Comparison of ENCODE assay signal across 2 cellular contexts in genomic region chr10:77983384-77984341, GRCh38.
TF ChIP-seq lines count a peak whose summit lies in the region.

No MANE protein-coding gene starts in this region.

TF ChIP-seq in IMR-90, 13 proteins besides CTCF, POLR2A, EP300 and RAD21:
- TF ChIP-seq SMC3 (IDR thresholded peaks at IDR 0.05; ENCODE audit: low read depth, low read length) (no peak), MAZ (IDR thresholded peaks at IDR 0.05; ENCODE audit: borderline replicate concordance, low read depth, low read length) (no peak), MXI1 (IDR thresholded peaks at IDR 0.05; ENCODE audit: borderline replicate concordance, low read depth, low read length) (no peak), RCOR1 (IDR thresholded peaks at IDR 0.05; ENCODE audit: insufficient replicate concordance, low read length) (no peak), RFX5 (IDR thresholded peaks at IDR 0.05; ENCODE audit: low read depth, low read length) (no peak), NFE2L2 (IDR thresholded peaks at IDR 0.05; ENCODE audit: low read depth, low read length) (no peak), MAFK (IDR thresholded peaks at IDR 0.05; ENCODE audit: low read depth, low read length) (no peak), CEBPB (IDR thresholded peaks at IDR 0.05; ENCODE audit: low read depth, low read length) (no peak), ELK1 (IDR thresholded peaks at IDR 0.05; ENCODE audit: borderline replicate concordance, low read depth, low read length) (no peak), CHD1 (IDR thresholded peaks at IDR 0.05; ENCODE audit: low read depth, low read length) (no peak)
- TF ChIP-seq, protein P1, sequence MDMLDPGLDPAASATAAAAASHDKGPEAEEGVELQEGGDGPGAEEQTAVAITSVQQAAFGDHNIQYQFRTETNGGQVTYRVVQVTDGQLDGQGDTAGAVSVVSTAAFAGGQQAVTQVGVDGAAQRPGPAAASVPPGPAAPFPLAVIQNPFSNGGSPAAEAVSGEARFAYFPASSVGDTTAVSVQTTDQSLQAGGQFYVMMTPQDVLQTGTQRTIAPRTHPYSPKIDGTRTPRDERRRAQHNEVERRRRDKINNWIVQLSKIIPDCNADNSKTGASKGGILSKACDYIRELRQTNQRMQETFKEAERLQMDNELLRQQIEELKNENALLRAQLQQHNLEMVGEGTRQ (IDR thresholded peaks at IDR 0.05; ENCODE audit: low read depth, low read length) = no peak

TF ChIP-seq in K562, 482 proteins besides CTCF, POLR2A, EP300 and RAD21:
- TF ChIP-seq, protein P2, sequence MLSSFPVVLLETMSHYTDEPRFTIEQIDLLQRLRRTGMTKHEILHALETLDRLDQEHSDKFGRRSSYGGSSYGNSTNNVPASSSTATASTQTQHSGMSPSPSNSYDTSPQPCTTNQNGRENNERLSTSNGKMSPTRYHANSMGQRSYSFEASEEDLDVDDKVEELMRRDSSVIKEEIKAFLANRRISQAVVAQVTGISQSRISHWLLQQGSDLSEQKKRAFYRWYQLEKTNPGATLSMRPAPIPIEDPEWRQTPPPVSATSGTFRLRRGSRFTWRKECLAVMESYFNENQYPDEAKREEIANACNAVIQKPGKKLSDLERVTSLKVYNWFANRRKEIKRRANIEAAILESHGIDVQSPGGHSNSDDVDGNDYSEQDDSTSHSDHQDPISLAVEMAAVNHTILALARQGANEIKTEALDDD (IDR thresholded peaks at IDR 0.05) = peak; percentile 78
- TF ChIP-seq ZNF512 (tag; IDR thresholded peaks at IDR 0.05) (no peak), ZNF766 (CRISPR knock-in tag; conservative IDR thresholded peaks at IDR 0.05) (no peak), ZNF239 (CRISPR knock-in tag; IDR thresholded peaks at IDR 0.05) (no peak), SPI1 (IDR thresholded peaks at IDR 0.05; ENCODE audit: borderline replicate concordance, low read depth, low read length) (peak; percentile 63; the same call in 1 of the 2 replicates), JUNB (CRISPR knock-in tag; conservative IDR thresholded peaks at IDR 0.05) (no peak), ATF3 (IDR thresholded peaks at IDR 0.05) (peak; percentile 62; the same call in 1 of the 2 replicates), ATF3 (CRISPR knock-in tag; conservative IDR thresholded peaks at IDR 0.05) (no peak), SMARCE1 (IDR thresholded peaks at IDR 0.05) (peak; percentile 32; the same call in 1 of the 2 replicates), ESRRA (IDR thresholded peaks at IDR 0.05; ENCODE audit: borderline replicate concordance, low read depth) (no peak), EP400 (IDR thresholded peaks at IDR 0.05) (no peak), RCOR1 (IDR thresholded peaks at IDR 0.05; ENCODE audit: borderline replicate concordance in 1 of 2, low read depth in 2 of 2, low read length in 2 of 2) (peak in 1 of 2 experiments; percentile 31; a peak in 1 of 4 replicates), FOXJ3 (CRISPR knock-in tag; IDR thresholded peaks at IDR 0.05) (no peak), RBM25 (IDR thresholded peaks at IDR 0.05; ENCODE audit: low read depth, low read length, severe bottlenecking) (no peak), ETV5 (CRISPR knock-in tag; IDR thresholded peaks at IDR 0.05; ENCODE audit: low read depth) (peak; percentile 41; the same call in 1 of the 2 replicates), SMARCA4 (IDR thresholded peaks at IDR 0.05) (peak; percentile 52; the same call in 1 of the 2 replicates), BACH1 (tag; IDR thresholded peaks at IDR 0.05) (peak; percentile 46; the same call in 1 of the 2 replicates), ZKSCAN8 (CRISPR knock-in tag; IDR thresholded peaks at IDR 0.05) (0 out of 2 replicates have a peak, but pooled peaks have one; percentile 17), GABPA (tag; conservative IDR thresholded peaks at IDR 0.05; ENCODE audit: low read depth) (peak; percentile 62), ZNF584 (CRISPR knock-in tag; IDR thresholded peaks at IDR 0.05; ENCODE audit: low read depth) (peak; percentile 27; the same call in 1 of the 2 replicates), ETV1 (tag; conservative IDR thresholded peaks at IDR 0.05; ENCODE audit: low read depth) (peak; percentile 41; the same call in 1 of the 2 replicates), ETV6 (IDR thresholded peaks at IDR 0.05; ENCODE audit: borderline replicate concordance in 1 of 2, low read depth in 2 of 2, low read length in 1 of 2) (peak in 1 of 2 experiments; percentile 53; a peak in 1 of 4 replicates), ETV6 (CRISPR knock-in tag; IDR thresholded peaks at IDR 0.05; ENCODE audit: borderline replicate concordance) (no peak), DMBX1 (CRISPR knock-in tag; IDR thresholded peaks at IDR 0.05; ENCODE audit: borderline replicate concordance) (0 out of 2 replicates have a peak, but pooled peaks have one; percentile 21), ZNF589 (CRISPR knock-in tag; IDR thresholded peaks at IDR 0.05; ENCODE audit: low read depth) (peak; percentile 85), ZBED1 (IDR thresholded peaks at IDR 0.05) (no peak), ZNF175 (CRISPR knock-in tag; IDR thresholded peaks at IDR 0.05; ENCODE audit: low read depth) (peak; percentile 73; the same call in 1 of the 2 replicates), DPF2 (IDR thresholded peaks at IDR 0.05) (peak; percentile 13; the same call in 1 of the 2 replicates), FOSL1 (tag; conservative IDR thresholded peaks at IDR 0.05) (peak; percentile 90), CEBPG (CRISPR knock-in tag; IDR thresholded peaks at IDR 0.05) (peak; percentile 34; the same call in 1 of the 2 replicates), CEBPG (tag; conservative IDR thresholded peaks at IDR 0.05 in 1 of 2, IDR thresholded peaks at IDR 0.05 in 1 of 2) (peak; percentile 5 to 77; a peak in 2 of 4 replicates), JUND (IDR thresholded peaks at IDR 0.05; ENCODE audit: borderline replicate concordance, low read depth, low read length) (peak; percentile 79), JUND (tag; IDR thresholded peaks at IDR 0.05; ENCODE audit: borderline replicate concordance, low read depth, low read length) (peak; percentile 40; the same call in 1 of the 3 replicates), ZNF280A (IDR thresholded peaks at IDR 0.05; ENCODE audit: low read depth, partially characterized antibody) (no peak), ZNF561 (CRISPR knock-in tag; conservative IDR thresholded peaks at IDR 0.05) (no peak)
- TF ChIP-seq, protein P3, sequence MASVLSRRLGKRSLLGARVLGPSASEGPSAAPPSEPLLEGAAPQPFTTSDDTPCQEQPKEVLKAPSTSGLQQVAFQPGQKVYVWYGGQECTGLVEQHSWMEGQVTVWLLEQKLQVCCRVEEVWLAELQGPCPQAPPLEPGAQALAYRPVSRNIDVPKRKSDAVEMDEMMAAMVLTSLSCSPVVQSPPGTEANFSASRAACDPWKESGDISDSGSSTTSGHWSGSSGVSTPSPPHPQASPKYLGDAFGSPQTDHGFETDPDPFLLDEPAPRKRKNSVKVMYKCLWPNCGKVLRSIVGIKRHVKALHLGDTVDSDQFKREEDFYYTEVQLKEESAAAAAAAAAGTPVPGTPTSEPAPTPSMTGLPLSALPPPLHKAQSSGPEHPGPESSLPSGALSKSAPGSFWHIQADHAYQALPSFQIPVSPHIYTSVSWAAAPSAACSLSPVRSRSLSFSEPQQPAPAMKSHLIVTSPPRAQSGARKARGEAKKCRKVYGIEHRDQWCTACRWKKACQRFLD (CRISPR knock-in tag; IDR thresholded peaks at IDR 0.05) = peak; percentile 49; the same call in 1 of the 2 replicates
- TF ChIP-seq, protein P4, sequence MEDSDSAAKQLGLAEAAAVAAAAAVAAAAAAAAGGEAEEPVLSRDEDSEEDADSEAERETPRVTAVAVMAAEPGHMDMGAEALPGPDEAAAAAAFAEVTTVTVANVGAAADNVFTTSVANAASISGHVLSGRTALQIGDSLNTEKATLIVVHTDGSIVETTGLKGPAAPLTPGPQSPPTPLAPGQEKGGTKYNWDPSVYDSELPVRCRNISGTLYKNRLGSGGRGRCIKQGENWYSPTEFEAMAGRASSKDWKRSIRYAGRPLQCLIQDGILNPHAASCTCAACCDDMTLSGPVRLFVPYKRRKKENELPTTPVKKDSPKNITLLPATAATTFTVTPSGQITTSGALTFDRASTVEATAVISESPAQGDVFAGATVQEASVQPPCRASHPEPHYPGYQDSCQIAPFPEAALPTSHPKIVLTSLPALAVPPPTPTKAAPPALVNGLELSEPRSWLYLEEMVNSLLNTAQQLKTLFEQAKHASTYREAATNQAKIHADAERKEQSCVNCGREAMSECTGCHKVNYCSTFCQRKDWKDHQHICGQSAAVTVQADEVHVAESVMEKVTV (CRISPR knock-in tag; IDR thresholded peaks at IDR 0.05) = peak; percentile 21; the same call in 1 of the 2 replicates
- TF ChIP-seq, protein P5, sequence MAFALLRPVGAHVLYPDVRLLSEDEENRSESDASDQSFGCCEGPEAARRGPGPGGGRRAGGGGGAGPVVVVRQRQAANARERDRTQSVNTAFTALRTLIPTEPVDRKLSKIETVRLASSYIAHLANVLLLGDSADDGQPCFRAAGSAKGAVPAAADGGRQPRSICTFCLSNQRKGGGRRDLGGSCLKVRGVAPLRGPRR (CRISPR knock-in tag; IDR thresholded peaks at IDR 0.05) = no peak
- TF ChIP-seq, protein P1 (CRISPR knock-in tag; IDR thresholded peaks at IDR 0.05) = no peak
- TF ChIP-seq, protein P6, sequence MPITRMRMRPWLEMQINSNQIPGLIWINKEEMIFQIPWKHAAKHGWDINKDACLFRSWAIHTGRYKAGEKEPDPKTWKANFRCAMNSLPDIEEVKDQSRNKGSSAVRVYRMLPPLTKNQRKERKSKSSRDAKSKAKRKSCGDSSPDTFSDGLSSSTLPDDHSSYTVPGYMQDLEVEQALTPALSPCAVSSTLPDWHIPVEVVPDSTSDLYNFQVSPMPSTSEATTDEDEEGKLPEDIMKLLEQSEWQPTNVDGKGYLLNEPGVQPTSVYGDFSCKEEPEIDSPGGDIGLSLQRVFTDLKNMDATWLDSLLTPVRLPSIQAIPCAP (CRISPR knock-in tag; IDR thresholded peaks at IDR 0.05; ENCODE audit: borderline replicate concordance) = no peak
- TF ChIP-seq, protein P7, sequence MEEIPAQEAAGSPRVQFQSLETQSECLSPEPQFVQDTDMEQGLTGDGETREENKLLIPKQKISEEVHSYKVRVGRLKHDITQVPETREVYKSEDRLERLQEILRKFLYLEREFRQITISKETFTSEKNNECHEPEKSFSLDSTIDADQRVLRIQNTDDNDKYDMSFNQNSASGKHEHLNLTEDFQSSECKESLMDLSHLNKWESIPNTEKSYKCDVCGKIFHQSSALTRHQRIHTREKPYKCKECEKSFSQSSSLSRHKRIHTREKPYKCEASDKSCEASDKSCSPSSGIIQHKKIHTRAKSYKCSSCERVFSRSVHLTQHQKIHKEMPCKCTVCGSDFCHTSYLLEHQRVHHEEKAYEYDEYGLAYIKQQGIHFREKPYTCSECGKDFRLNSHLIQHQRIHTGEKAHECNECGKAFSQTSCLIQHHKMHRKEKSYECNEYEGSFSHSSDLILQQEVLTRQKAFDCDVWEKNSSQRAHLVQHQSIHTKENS (CRISPR knock-in tag; IDR thresholded peaks at IDR 0.05) = no peak
